In genomic region chr5:77974576-77974975, GRCh38 we compare ENCODE assay signal across 27 cellular contexts.
"Had no signal": no experiment of that assay in that cellular context is flagged by ENCODE, and none has a peak within 500 bp of the region (broad histone marks: within the 10 kb centered on the region; RNA-seq: fewer than 3 reads in every experiment).

No MANE protein-coding gene starts in this region.

- H3K9me3 ChIP-seq: stomach, suprapubic skin, testis, thoracic aorta, thyroid gland, tibial artery, tibial nerve, transverse colon, upper lobe of left lung, upper lobe of right lung, uterus, vagina had no signal

- H3K36me3 ChIP-seq: stomach, suprapubic skin, thoracic aorta, thyroid gland, tibial artery, tibial nerve, transverse colon, upper lobe of left lung, upper lobe of right lung, uterus, vagina had no signal

- DNase-seq: stimulated activated CD4-positive, alpha-beta T cell treated with anti-CD3 and anti-CD28 coated beads, Interleukin-2, amount 100 ng/mL, for 48 hours; stimulated activated CD4-positive, alpha-beta T cell treated with anti-CD3 and anti-CD28 coated beads, Interleukin-4, amount 100 ng/mL, for 1 hour; stimulated activated CD4-positive, alpha-beta T cell treated with anti-CD3 and anti-CD28 coated beads, Interleukin-4, amount 100 ng/mL, for 24 hours; stimulated activated CD4-positive, alpha-beta T cell treated with anti-CD3 and anti-CD28 coated beads, Interleukin-4, amount 100 ng/mL, for 4 hours; stimulated activated CD8-positive, alpha-beta memory T cell treated with anti-CD3 and anti-CD28 coated beads, Interleukin-4, amount 100 ng/mL, for 48 hours; stimulated activated naive B cell treated with anti-CD40 and anti-IgM and Interleukin-4, amounts not matched to agents 10 μg/mL and 1 μg/mL and 100 μg/mL, for 72 hours; stimulated activated naive CD4-positive, alpha-beta T cell; stimulated activated naive CD4-positive, alpha-beta T cell treated with Interleukin-2 at 50 U/mL for 16 hours; stimulated activated naive CD8-positive, alpha-beta T cell treated with anti-CD3 and anti-CD28 coated beads, Interleukin-15, amount 100 ng/mL, for 72 hours; stimulated activated naive CD8-positive, alpha-beta T cell treated with anti-CD3 and anti-CD28 coated beads, Interleukin-15, Interleukin-2, amounts not matched to agents 100 U/mL and 50 U/mL, for 24 hours; stomach; substantia nigra; testis; thyroid gland; tibial artery; transverse colon; trophoblast cell; upper lobe of left lung; upper lobe of right lung; uterus had no signal

- FAIRE-seq: urothelium cell line had no signal

- H3K4me1 ChIP-seq: uterus had no signal

- H3K27ac ChIP-seq: stomach, suprapubic skin, testis, thoracic aorta, thyroid gland, tibial artery, tibial nerve, transverse colon, upper lobe of left lung, upper lobe of right lung, uterus, vagina had no signal

- H3K27me3 ChIP-seq: testis, vagina had no signal

- H3K4me3 ChIP-seq: stomach, suprapubic skin, testis, thoracic aorta, thyroid gland, tibial artery, tibial nerve, transverse colon, upper lobe of left lung, upper lobe of right lung, uterus, vagina had no signal

- ATAC-seq: stimulated activated effector memory CD8-positive, alpha-beta T cell treated with anti-CD3 and anti-CD28 coated beads, Interleukin-12 subunit alpha, Interleukin-12 subunit beta, amount 100 ng/mL, for 72 hours; stimulated activated memory B cell treated with anti-CD40 and anti-IgM and Interleukin-4, amounts not matched to agents 10 μg/mL and 1 μg/mL and 100 μg/mL, for 72 hours; stimulated activated naive B cell treated with anti-CD40 and anti-IgM and Interleukin-4, amounts not matched to agents 10 μg/mL and 1 μg/mL and 100 μg/mL, for 72 hours; stimulated activated naive CD8-positive, alpha-beta T cell treated with anti-CD3 and anti-CD28 coated beads, Interleukin-15, amount 100 ng/mL, for 72 hours; stimulated activated naive CD8-positive, alpha-beta T cell treated with anti-CD3 and anti-CD28 coated beads, Interleukin-15, Interleukin-2, amounts not matched to agents 100 U/mL and 50 U/mL, for 24 hours; upper lobe of right lung had no signal
